15 cellular contexts compared by ENCODE assay signal in genomic region chr7:137734221-137734620, GRCh38.
DNase-seq lines count a peak whose midpoint lies in the region; ATAC-seq, FAIRE-seq and TF ChIP-seq lines count a peak whose summit lies in the region.
"Had no signal": no experiment of that assay in that cellular context is flagged by ENCODE, and none has a peak within 500 bp of the region (broad histone marks: within the 10 kb centered on the region; RNA-seq: fewer than 3 reads in every experiment).

No MANE protein-coding gene starts in this region.

- H3K9ac ChIP-seq in HepG2 (ENCODE audit: insufficient read depth, low read depth, low read length) (no peak overlapping the region), GM12878 (ENCODE audit: control insufficient read depth, insufficient read depth, low read length) (no peak overlapping the region)

- TF ChIP-seq RAD21 in HepG2 (CRISPR knock-in tag; IDR thresholded peaks at IDR 0.05): no peak
- TF ChIP-seq RAD21 in GM12878 (IDR thresholded peaks at IDR 0.05; ENCODE audit: insufficient read depth, low read depth, low read length): no peak

- H3K9me3 ChIP-seq in HepG2 (ENCODE audit: low read length): no peaks in the 10 kb centered on the region
- no peaks in the 10 kb centered on the region for H3K9me3 ChIP-seq in right lobe of liver
- no peaks in the 10 kb centered on the region; the same call in 2 of the 3 replicates for H3K9me3 ChIP-seq in GM12878 (replicated peaks; ENCODE audit: control insufficient read depth, insufficient read depth, low read length)
- H3K9me3 ChIP-seq: Caco-2 had no signal

- H3K79me2 ChIP-seq in HepG2 (ENCODE audit: insufficient read depth, low read length) (no peaks in the 10 kb centered on the region), GM12878 (ENCODE audit: control insufficient read depth, insufficient read depth, low read length) (no peaks in the 10 kb centered on the region)

- H3K36me3 ChIP-seq in HepG2 (replicated peaks in 1 of 2; ENCODE audit: control insufficient read depth in 1 of 2, insufficient read depth in 2 of 2, low read length in 2 of 2): no peaks in the 10 kb centered on the region
- H3K36me3 ChIP-seq in right lobe of liver: no peaks in the 10 kb centered on the region
- H3K36me3 ChIP-seq in GM12878 (ENCODE audit: control insufficient read depth in 2 of 2, insufficient read depth in 2 of 2, low read length in 1 of 2): no peaks in the 10 kb centered on the region

- peaks cover 1 to 28% of the 10 kb centered on the region in 2 experiments; a peak in 3 of 5 replicates for H3K27me3 ChIP-seq in HepG2 (ENCODE audit: control insufficient read depth in 1 of 2, insufficient read depth in 2 of 2, low read length in 2 of 2)
- H3K27me3 ChIP-seq in right lobe of liver: no peaks in the 10 kb centered on the region
- no peaks in the 10 kb centered on the region for H3K27me3 ChIP-seq in GM12878 (replicated peaks in 1 of 2; ENCODE audit: control insufficient read depth in 2 of 2, insufficient read depth in 2 of 2, low read length in 1 of 2)

- no peak for TF ChIP-seq POLR2A in HepG2 (IDR thresholded peaks at IDR 0.05; ENCODE audit: insufficient read depth in 1 of 2, low read depth in 2 of 2, low read length in 2 of 2)
- no peak for TF ChIP-seq POLR2A in right lobe of liver (IDR thresholded peaks at IDR 0.05)
- TF ChIP-seq POLR2A in GM12878 (IDR thresholded peaks at IDR 0.05; ENCODE audit: low read depth, low read length): no peak

- TF ChIP-seq EP300 in HepG2 (IDR thresholded peaks at IDR 0.05; ENCODE audit: low read depth in 2 of 2, low read length in 2 of 2) (no peak), HepG2 (CRISPR knock-in tag; IDR thresholded peaks at IDR 0.05; ENCODE audit: borderline replicate concordance) (no peak), GM12878 (IDR thresholded peaks at IDR 0.05; ENCODE audit: borderline replicate concordance in 1 of 2, control insufficient read depth in 1 of 2, low read depth in 2 of 2, low read length in 2 of 2) (no peak)

- H2AFZ ChIP-seq in HepG2 (ENCODE audit: low read length) (no peak overlapping the region), GM12878 (ENCODE audit: control insufficient read depth, low read depth, low read length) (no peak overlapping the region)
- H2AFZ ChIP-seq: PC-9 had no signal

- H3K4me2 ChIP-seq in HepG2 (ENCODE audit: low read depth, low read length) (no peak overlapping the region), GM12878 (ENCODE audit: control insufficient read depth, insufficient read depth) (no peak overlapping the region)
- H3K4me2 ChIP-seq: PC-9 had no signal

- no peak for DNase-seq in HepG2 (ENCODE audit: low spot score)
- DNase-seq in right lobe of liver: no peak
- DNase-seq in GM12878 (ENCODE audit: low read depth, low spot score): no peak
- peak; percentile 17 for DNase-seq in fibroblast of villous mesenchyme (ENCODE audit: low read depth)
- DNase-seq in coronary artery (ENCODE audit: low spot score): no peak
- no peak for DNase-seq in NCI-H82 treated with DMSO at 0.1 percent for 48 hours (lab: John Stamatoyannopoulos, UW; ENCODE audit: unreplicated experiment)
- no peak for DNase-seq in activated CD8-positive, alpha-beta memory T cell treated with anti-CD3 and anti-CD28 coated beads, Interleukin-2, amount 50 U/mL, for 48 hours
- DNase-seq: 8988T, Caco-2, DMS53, GDM1, NCI-H1436 treated with DMSO at 0.1 percent for 48 hours, PC-9 had no signal

- BruUV-seq in HepG2 (replicated peaks; lab: Mats Ljungman, UMichigan): no TSS peak
- BruUV-seq in GM12878 (replicated peaks; lab: Mats Ljungman, UMichigan): no TSS peak

- RAD21 ChIA-PET in GM12878 (lab: Charles Lee; ENCODE audit: unreplicated experiment): no interaction called here

- CTCF ChIA-PET in HepG2 (lab: Yijun Ruan, JAX; ENCODE audit: low intra/inter-chr PET ratio, low total read pairs): no interaction called here
- CTCF ChIA-PET in GM12878 (lab: Yijun Ruan, JAX): interaction anchor here (0.8 to 1.0 kb wide), 2 partner anchors 9 to 60 kb away, joined by 3 read pairs; no protein-coding TSS in a partner anchor

- ATAC-seq in HepG2 (no peak), right lobe of liver (no peak), GM12878 (no peak), HG03139 (IDR thresholded peaks at IDR 0.05; ENCODE audit: unreplicated experiment) (no peak)

- no peak overlapping the region for H3K27ac ChIP-seq in HepG2 (ENCODE audit: extremely low read length, insufficient read depth, low read length)
- H3K27ac ChIP-seq in right lobe of liver: no peak overlapping the region
- no peak overlapping the region for H3K27ac ChIP-seq in GM12878 (ENCODE audit: control insufficient read depth, insufficient read depth)
- H3K27ac ChIP-seq in coronary artery: no peak overlapping the region
- H3K27ac ChIP-seq: PC-9 had no signal

- in situ Hi-C loops in HepG2 (cut with HindIII; ENCODE audit: extremely low pct_ligation_motif_present, low pct_unique_long_range_greater_than_20kb): no loop called here
- in situ Hi-C loops in GM12878 (cut with MboI): no loop called here

- H4K20me1 ChIP-seq in HepG2 (ENCODE audit: insufficient read depth, low read length): no peaks in the 10 kb centered on the region
- no peaks in the 10 kb centered on the region for H4K20me1 ChIP-seq in GM12878 (ENCODE audit: control insufficient read depth, insufficient read depth)

- intact Hi-C loops in HepG2 (cut with micrococcal nuclease; ENCODE audit: unreplicated experiment): no loop called here
- intact Hi-C loops in right lobe of liver (cut with DNase I): no loop called here
- intact Hi-C loops in GM12878 (cut with micrococcal nuclease; ENCODE audit: unreplicated experiment): no loop called here

- SMC1A ChIA-PET in GM12878 (lab: Charles Lee; ENCODE audit: uncharacterized antibody, unreplicated experiment): interaction anchor here (1.1 to 2.0 kb wide), 7 partner anchors 9 to 78 kb away, joined by 3 to 8 read pairs (median 4); no protein-coding TSS in a partner anchor

- H3K4me3 ChIP-seq in HepG2 (replicated peaks in 1 of 3; ENCODE audit: insufficient read depth in 1 of 3, low read depth in 2 of 3, low read length in 3 of 3) (no peak overlapping the region), right lobe of liver (no peak overlapping the region), GM12878 (no peak overlapping the region), fibroblast of villous mesenchyme (ENCODE audit: low read depth, low read length) (no peak overlapping the region), coronary artery (no peak overlapping the region)
- H3K4me3 ChIP-seq: PC-9 had no signal

- 4% methylated on average over 5 of the region's 5 CpGs for WGBS in HepG2 (ENCODE audit: low lambda C conversion rate)
- WGBS in right lobe of liver (ENCODE audit: insufficient coverage, low coverage, low lambda C conversion rate, missing lambda C conversion rate): 24% methylated on average over 4 of the region's 5 CpGs
- 2% methylated on average over 5 of the region's 5 CpGs for WGBS in GM12878 (ENCODE audit: insufficient coverage, insufficient replicate concordance, low lambda C conversion rate, missing lambda C conversion rate)

- H3K4me1 ChIP-seq in HepG2 (ENCODE audit: insufficient read depth, low read length) (no peaks in the 10 kb centered on the region), right lobe of liver (no peaks in the 10 kb centered on the region), GM12878 (ENCODE audit: control insufficient read depth, insufficient read depth, low read length) (no peaks in the 10 kb centered on the region)
- H3K4me1 ChIP-seq: Caco-2 had no signal

- FAIRE-seq in HepG2 (lab: Jason Lieb, UNC) (no peak), GM12878 (lab: Jason Lieb, UNC) (no peak)
- FAIRE-seq: H1 had no signal

- POLR2A ChIA-PET in HepG2 (lab: Yijun Ruan, JAX): no interaction called here
- POLR2A ChIA-PET in GM12878 (lab: Charles Lee): interaction anchor here (0.6 to 1.0 kb wide), 2 partner anchors 47 to 84 kb away, joined by 3 to 4 read pairs; no protein-coding TSS in a partner anchor

- TF ChIP-seq CTCF in HepG2 (CRISPR knock-in tag; IDR thresholded peaks at IDR 0.05) (no peak), right lobe of liver (IDR thresholded peaks at IDR 0.05) (no peak), GM12878 (IDR thresholded peaks at IDR 0.05 in 2 of 3, conservative IDR thresholded peaks at IDR 0.05 in 1 of 3; ENCODE audit: control insufficient read depth in 2 of 3, extremely low read depth in 1 of 3, insufficient read depth in 1 of 3, low read depth in 3 of 3, low read length in 3 of 3) (no peak), fibroblast of villous mesenchyme (IDR thresholded peaks at IDR 0.05; ENCODE audit: insufficient read depth, low read depth, low read length) (no peak), coronary artery (IDR thresholded peaks at IDR 0.05) (no peak)

TF ChIP-seq in HepG2, 621 proteins besides CTCF, POLR2A, EP300 and RAD21 (continues in another document):
- TF ChIP-seq ATF7 (IDR thresholded peaks at IDR 0.05) (peak; percentile 97), ATF7 (CRISPR knock-in tag; IDR thresholded peaks at IDR 0.05) (no peak), CREB1 (IDR thresholded peaks at IDR 0.05) (peak; percentile 95), CREB1 (CRISPR knock-in tag; IDR thresholded peaks at IDR 0.05) (no peak), SMAD1 (CRISPR knock-in tag; IDR thresholded peaks at IDR 0.05; ENCODE audit: borderline replicate concordance, low read depth) (no peak), NFKBIZ (CRISPR knock-in tag; IDR thresholded peaks at IDR 0.05) (no peak)

TF ChIP-seq in GM12878, 131 proteins besides CTCF, POLR2A, EP300 and RAD21:
- no peak for TF ChIP-seq TCF12 (IDR thresholded peaks at IDR 0.05; ENCODE audit: low read depth, low read length)
- TF ChIP-seq CREM (IDR thresholded peaks at IDR 0.05; ENCODE audit: low read depth): peak; percentile 41; the same call in 1 of the 2 replicates
- peak; percentile 27; the same call in 1 of the 2 replicates for TF ChIP-seq CREB1 (IDR thresholded peaks at IDR 0.05; ENCODE audit: low read depth)
- TF ChIP-seq ATF7 (IDR thresholded peaks at IDR 0.05; ENCODE audit: low read depth): peak; percentile 80

Comparison
In these comparisons a context has a peak if more than half of its experiments do, and no peak if none do; other contexts are left out.
1. Of the 75 proteins assayed by ChIP-seq in both HepG2 and GM12878: peak only in HepG2: none; only in GM12878: CREM; in both: none; in neither: 72; mixed calls (peak in some experiments, not most) for 2.